8 cellular contexts compared by ENCODE assay signal in genomic region chr1:117367769-117368059, GRCh38. TPM values are rescaled to one million over a fixed set of nuclear protein-coding genes. Genes with fewer than 3 reads are reported as not detected.
DNase-seq lines count a peak whose midpoint lies in the region; ATAC-seq, FAIRE-seq and TF ChIP-seq lines count a peak whose summit lies in the region.

No MANE protein-coding gene starts in this region.

- H3K4me3 ChIP-seq in HUES6 (ENCODE audit: low read depth, low read length) (peak overlapping the region; percentile 100), right lobe of liver (peak overlapping the region; percentile 65 to 85 (median 70)), upper lobe of left lung (peak overlapping the region; percentile 56 to 89 (median 88))

- H3K27ac ChIP-seq in HUES6 (ENCODE audit: low read depth, low read length) (no peak overlapping the region), angular gyrus (ENCODE audit: low read depth, low read length) (peak overlapping the region; percentile 75), right lobe of liver (peak overlapping the region; percentile 90 to 98 (median 97)), upper lobe of left lung (peak overlapping the region; percentile 95 to 100 (median 98))

- ATAC-seq in GM18505 (IDR thresholded peaks at IDR 0.05; ENCODE audit: unreplicated experiment) (peak; percentile 4), right lobe of liver (no peak), upper lobe of left lung (ENCODE audit: low FRiP score in 2 of 2) (no peak)

- no peaks in the 10 kb centered on the region for H3K9me3 ChIP-seq in HUES6 (ENCODE audit: control insufficient read depth, insufficient read depth, low read depth, low read length)
- no peaks in the 10 kb centered on the region for H3K9me3 ChIP-seq in right lobe of liver
- H3K9me3 ChIP-seq in upper lobe of left lung = no peaks in the 10 kb centered on the region

- DNase-seq in right lobe of liver = no peak
- no peak for DNase-seq in upper lobe of left lung
- no peak for DNase-seq in MV-4-11 (lab: John Stamatoyannopoulos, UW)
- no peak for DNase-seq in SIG-M5 treated with dmso at 0.1 percent for 504 hours (lab: John Stamatoyannopoulos, UW; ENCODE audit: unreplicated experiment)
- no peak for DNase-seq in GM12891 (ENCODE audit: insufficient read length, low spot score)

- TF ChIP-seq POLR2A in GM18505 (IDR thresholded peaks at IDR 0.05; ENCODE audit: borderline replicate concordance, extremely low read depth, insufficient read depth, insufficient read length) = no peak
- TF ChIP-seq POLR2A in right lobe of liver (IDR thresholded peaks at IDR 0.05) = no peak
- no peak for TF ChIP-seq POLR2A in upper lobe of left lung (IDR thresholded peaks at IDR 0.05)
- TF ChIP-seq POLR2A in GM12891 (IDR thresholded peaks at IDR 0.05; ENCODE audit: low read depth, low read length) = no peak

- H3K36me3 ChIP-seq in HUES6 (ENCODE audit: control insufficient read depth, insufficient read depth, low read length) = no peaks in the 10 kb centered on the region
- no peaks in the 10 kb centered on the region for H3K36me3 ChIP-seq in right lobe of liver
- no peaks in the 10 kb centered on the region for H3K36me3 ChIP-seq in upper lobe of left lung

- WGBS in right lobe of liver (ENCODE audit: insufficient coverage, low coverage, low lambda C conversion rate, missing lambda C conversion rate) = 0% methylated on average over 11 of the region's 11 CpGs
- WGBS in upper lobe of left lung, 2 donors = 1% methylated on average over 8 to 11 of the region's 11 CpGs

- TF ChIP-seq CTCF in right lobe of liver (IDR thresholded peaks at IDR 0.05) = no peak
- no peak for TF ChIP-seq CTCF in upper lobe of left lung (IDR thresholded peaks at IDR 0.05)

- FAIRE-seq in GM12891 (lab: Jason Lieb, UNC) = no peak

- intact Hi-C loops in right lobe of liver (cut with DNase I) = no loop called here

- H3K9ac ChIP-seq in HUES6 (ENCODE audit: low read length) = peak overlapping the region; percentile 98

- H3K27me3 ChIP-seq in HUES6 (ENCODE audit: control insufficient read depth, insufficient read depth, low read length) (no peaks in the 10 kb centered on the region), right lobe of liver (no peaks in the 10 kb centered on the region), upper lobe of left lung (no peaks in the 10 kb centered on the region)

- no peak for TF ChIP-seq EP300 in upper lobe of left lung (IDR thresholded peaks at IDR 0.05)

- H3K4me1 ChIP-seq in HUES6 (ENCODE audit: control insufficient read depth, insufficient read depth, low read length) (peaks cover 36% of the 10 kb centered on the region), right lobe of liver (peaks cover 0 to 30% (median 9%) of the 10 kb centered on the region in 4 donors), upper lobe of left lung (peaks cover 35 to 51% (median 38%) of the 10 kb centered on the region in 4 donors)

TF ChIP-seq in GM12891, 5 proteins besides CTCF, POLR2A, EP300 and RAD21:
- TF ChIP-seq POU2F2 (IDR thresholded peaks at IDR 0.05; ENCODE audit: low read depth, low read length) = no peak
- no peak for TF ChIP-seq SPI1 (IDR thresholded peaks at IDR 0.05; ENCODE audit: low read depth, low read length)
TF ChIP-seq in GM12891: peak in this region for 0.

RNA-seq across cellular contexts. Expression of gene MAN1A2, which starts 0.5 kb away (rescaled TPM):
- total RNA-seq in right lobe of liver (10 to 100 TPM; 24.6 to 39.2 (median 31.2) TPM), upper lobe of left lung (10 to 100 TPM; 25.5 to 45.2 (median 33.3) TPM)
- 6.2 TPM for polyA plus RNA-seq in GM12891 (2012; ENCODE audit: low read depth, missing spikeins)
